In the genomic region with DNA sequence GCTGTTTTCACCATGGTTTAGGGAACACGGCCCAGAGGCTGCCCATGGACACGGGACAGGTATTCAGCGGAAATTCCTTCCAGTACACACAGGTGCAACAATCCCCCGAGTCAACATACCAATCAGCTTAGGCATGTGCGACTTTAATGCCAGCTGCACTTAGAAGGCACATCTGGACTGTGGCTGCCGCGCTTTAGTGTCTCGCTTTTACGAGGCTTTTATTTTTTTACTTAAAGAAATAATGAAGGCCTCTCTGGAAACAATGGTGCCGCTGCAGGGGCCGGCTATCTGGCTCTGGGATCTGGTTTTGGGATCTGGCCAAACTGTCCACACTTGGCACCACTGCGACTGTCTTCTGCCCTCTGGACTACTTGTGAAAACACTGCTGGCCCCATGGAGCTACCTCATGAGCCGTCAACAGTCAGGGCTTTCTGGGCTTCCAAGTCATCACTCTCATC, we compare ENCODE assay signal across 1 cellular context.
TF ChIP-seq lines count a peak whose summit lies in the region.

No MANE protein-coding gene starts in this region.

TF ChIP-seq in Ishikawa, 13 proteins besides CTCF, POLR2A, EP300 and RAD21 (continued from another document):
- 0 out of 2 replicates have a peak, but pooled peaks have one; percentile 25 for TF ChIP-seq YY1 (IDR thresholded peaks at IDR 0.05; ENCODE audit: low read depth)
- no peak for TF ChIP-seq TAF1 (IDR thresholded peaks at IDR 0.05; ENCODE audit: low read depth)
- TF ChIP-seq TEAD4 (IDR thresholded peaks at IDR 0.05): peak; percentile 96
- no peak for TF ChIP-seq ZBTB7A (IDR thresholded peaks at IDR 0.05; ENCODE audit: low read depth)
- peak; percentile 84 for TF ChIP-seq FOXM1 (IDR thresholded peaks at IDR 0.05; ENCODE audit: borderline replicate concordance, low read depth)
TF ChIP-seq in Ishikawa: peak in this region for 7.
